1 cellular context compared by ENCODE assay signal in genomic region chr3:111070772-111071256, GRCh38.
TF ChIP-seq lines count a peak whose summit lies in the region.

No MANE protein-coding gene starts in this region.

TF ChIP-seq in HepG2, 621 proteins besides CTCF, POLR2A, EP300 and RAD21 (continued from another document):
- TF ChIP-seq, protein P1, sequence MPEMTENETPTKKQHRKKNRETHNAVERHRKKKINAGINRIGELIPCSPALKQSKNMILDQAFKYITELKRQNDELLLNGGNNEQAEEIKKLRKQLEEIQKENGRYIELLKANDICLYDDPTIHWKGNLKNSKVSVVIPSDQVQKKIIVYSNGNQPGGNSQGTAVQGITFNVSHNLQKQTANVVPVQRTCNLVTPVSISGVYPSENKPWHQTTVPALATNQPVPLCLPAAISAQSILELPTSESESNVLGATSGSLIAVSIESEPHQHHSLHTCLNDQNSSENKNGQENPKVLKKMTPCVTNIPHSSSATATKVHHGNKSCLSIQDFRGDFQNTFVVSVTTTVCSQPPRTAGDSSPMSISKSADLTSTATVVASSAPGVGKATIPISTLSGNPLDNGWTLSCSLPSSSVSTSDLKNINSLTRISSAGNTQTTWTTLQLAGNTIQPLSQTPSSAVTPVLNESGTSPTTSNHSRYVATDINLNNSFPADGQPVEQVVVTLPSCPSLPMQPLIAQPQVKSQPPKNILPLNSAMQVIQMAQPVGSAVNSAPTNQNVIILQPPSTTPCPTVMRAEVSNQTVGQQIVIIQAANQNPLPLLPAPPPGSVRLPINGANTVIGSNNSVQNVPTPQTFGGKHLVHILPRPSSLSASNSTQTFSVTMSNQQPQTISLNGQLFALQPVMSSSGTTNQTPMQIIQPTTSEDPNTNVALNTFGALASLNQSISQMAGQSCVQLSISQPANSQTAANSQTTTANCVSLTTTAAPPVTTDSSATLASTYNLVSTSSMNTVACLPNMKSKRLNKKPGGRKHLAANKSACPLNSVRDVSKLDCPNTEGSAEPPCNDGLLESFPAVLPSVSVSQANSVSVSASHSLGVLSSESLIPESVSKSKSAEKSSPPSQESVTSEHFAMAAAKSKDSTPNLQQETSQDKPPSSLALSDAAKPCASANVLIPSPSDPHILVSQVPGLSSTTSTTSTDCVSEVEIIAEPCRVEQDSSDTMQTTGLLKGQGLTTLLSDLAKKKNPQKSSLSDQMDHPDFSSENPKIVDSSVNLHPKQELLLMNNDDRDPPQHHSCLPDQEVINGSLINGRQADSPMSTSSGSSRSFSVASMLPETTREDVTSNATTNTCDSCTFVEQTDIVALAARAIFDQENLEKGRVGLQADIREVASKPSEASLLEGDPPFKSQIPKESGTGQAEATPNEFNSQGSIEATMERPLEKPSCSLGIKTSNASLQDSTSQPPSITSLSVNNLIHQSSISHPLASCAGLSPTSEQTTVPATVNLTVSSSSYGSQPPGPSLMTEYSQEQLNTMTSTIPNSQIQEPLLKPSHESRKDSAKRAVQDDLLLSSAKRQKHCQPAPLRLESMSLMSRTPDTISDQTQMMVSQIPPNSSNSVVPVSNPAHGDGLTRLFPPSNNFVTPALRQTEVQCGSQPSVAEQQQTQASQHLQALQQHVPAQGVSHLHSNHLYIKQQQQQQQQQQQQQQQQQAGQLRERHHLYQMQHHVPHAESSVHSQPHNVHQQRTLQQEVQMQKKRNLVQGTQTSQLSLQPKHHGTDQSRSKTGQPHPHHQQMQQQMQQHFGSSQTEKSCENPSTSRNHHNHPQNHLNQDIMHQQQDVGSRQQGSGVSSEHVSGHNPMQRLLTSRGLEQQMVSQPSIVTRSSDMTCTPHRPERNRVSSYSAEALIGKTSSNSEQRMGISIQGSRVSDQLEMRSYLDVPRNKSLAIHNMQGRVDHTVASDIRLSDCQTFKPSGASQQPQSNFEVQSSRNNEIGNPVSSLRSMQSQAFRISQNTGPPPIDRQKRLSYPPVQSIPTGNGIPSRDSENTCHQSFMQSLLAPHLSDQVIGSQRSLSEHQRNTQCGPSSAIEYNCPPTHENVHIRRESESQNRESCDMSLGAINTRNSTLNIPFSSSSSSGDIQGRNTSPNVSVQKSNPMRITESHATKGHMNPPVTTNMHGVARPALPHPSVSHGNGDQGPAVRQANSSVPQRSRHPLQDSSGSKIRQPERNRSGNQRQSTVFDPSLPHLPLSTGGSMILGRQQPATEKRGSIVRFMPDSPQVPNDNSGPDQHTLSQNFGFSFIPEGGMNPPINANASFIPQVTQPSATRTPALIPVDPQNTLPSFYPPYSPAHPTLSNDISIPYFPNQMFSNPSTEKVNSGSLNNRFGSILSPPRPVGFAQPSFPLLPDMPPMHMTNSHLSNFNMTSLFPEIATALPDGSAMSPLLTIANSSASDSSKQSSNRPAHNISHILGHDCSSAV (CRISPR knock-in tag; IDR thresholded peaks at IDR 0.05; ENCODE audit: borderline replicate concordance), result no peak
- TF ChIP-seq UBTF (CRISPR knock-in tag; IDR thresholded peaks at IDR 0.05), result peak; percentile 15; the same call in 1 of the 2 replicates
- TF ChIP-seq PAWR (CRISPR knock-in tag; IDR thresholded peaks at IDR 0.05; ENCODE audit: borderline replicate concordance), result no peak
- TF ChIP-seq YEATS4 (CRISPR knock-in tag; IDR thresholded peaks at IDR 0.05; ENCODE audit: borderline replicate concordance), result no peak
- peak; percentile 42; the same call in 1 of the 2 replicates for TF ChIP-seq ZNF574 (CRISPR knock-in tag; IDR thresholded peaks at IDR 0.05)
- 0 out of 2 replicates have a peak, but pooled peaks have one; percentile 37 for TF ChIP-seq ZNF546 (CRISPR knock-in tag; conservative IDR thresholded peaks at IDR 0.05)
- peak; percentile 4 for TF ChIP-seq SRSF1 (optimal IDR thresholded peaks at IDR 0.05; ENCODE audit: low read depth, low read length)
- no peak for TF ChIP-seq KLF16 (CRISPR knock-in tag; IDR thresholded peaks at IDR 0.05)
- TF ChIP-seq ZFX (CRISPR knock-in tag; IDR thresholded peaks at IDR 0.05; ENCODE audit: low read depth), result peak; percentile 9; the same call in 1 of the 2 replicates
- TF ChIP-seq ZNF737 (CRISPR knock-in tag; IDR thresholded peaks at IDR 0.05; ENCODE audit: borderline replicate concordance), result peak; percentile 29; the same call in 1 of the 2 replicates
- TF ChIP-seq ZNF432 (CRISPR knock-in tag; IDR thresholded peaks at IDR 0.05; ENCODE audit: borderline replicate concordance), result 0 out of 2 replicates have a peak, but pooled peaks have one; percentile 32
- TF ChIP-seq RAD51 (IDR thresholded peaks at IDR 0.05; ENCODE audit: borderline replicate concordance), result no peak
- 0 out of 2 replicates have a peak, but pooled peaks have one; percentile 19 for TF ChIP-seq KDM5B (CRISPR knock-in tag; IDR thresholded peaks at IDR 0.05; ENCODE audit: borderline replicate concordance)
- TF ChIP-seq ZNF790 (CRISPR knock-in tag; IDR thresholded peaks at IDR 0.05; ENCODE audit: borderline replicate concordance), result peak; percentile 11; the same call in 1 of the 2 replicates
- TF ChIP-seq ZNF251 (CRISPR knock-in tag; IDR thresholded peaks at IDR 0.05), result no peak
- TF ChIP-seq, protein P2, sequence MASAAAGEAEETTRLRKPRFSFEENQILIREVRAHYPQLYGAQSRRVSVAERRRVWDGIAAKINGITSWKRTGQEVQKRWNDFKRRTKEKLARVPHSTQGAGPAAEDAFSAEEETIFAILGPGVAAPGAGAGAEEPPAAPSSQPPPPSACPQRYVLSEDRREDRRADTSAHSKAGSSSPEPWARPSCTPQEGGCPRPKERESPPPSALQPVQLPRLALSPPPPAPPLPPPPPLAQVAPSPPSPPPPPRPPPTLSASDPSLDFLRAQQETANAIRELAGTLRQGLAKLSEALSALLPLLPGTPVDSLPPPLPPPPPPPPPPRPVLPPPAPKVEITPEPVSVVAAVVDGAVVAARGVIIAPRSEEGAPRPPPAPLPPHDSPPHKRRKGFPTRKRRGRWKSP (CRISPR knock-in tag; IDR thresholded peaks at IDR 0.05), result no peak
- no peak for TF ChIP-seq ZNF335 (CRISPR knock-in tag; IDR thresholded peaks at IDR 0.05)
- no peak for TF ChIP-seq PHB2 (IDR thresholded peaks at IDR 0.05; ENCODE audit: partially characterized antibody)
